ENCODE assay signal across 16 cellular contexts in genomic region chr2:196181484-196181883, GRCh38.
A peak's percentile ranks its signal among the peaks of the same experiment; 100 is the strongest.
DNase-seq lines count a peak whose midpoint lies in the region; ATAC-seq, FAIRE-seq and TF ChIP-seq lines count a peak whose summit lies in the region.
"Had no signal": no experiment of that assay in that cellular context is flagged by ENCODE, and none has a peak within 500 bp of the region (broad histone marks: within the 10 kb centered on the region; RNA-seq: fewer than 3 reads in every experiment).

No MANE protein-coding gene starts in this region.

- 0 out of 2 replicates have a peak overlapping the region, but pooled peaks have one; percentile 24 for H2AFZ ChIP-seq in OCI-LY3 (ENCODE audit: low read depth, low read length)

- peaks cover 58% of the 10 kb centered on the region for H3K4me1 ChIP-seq in OCI-LY3 (ENCODE audit: low read length)

- H3K4me3 Mint-ChIP-seq in effector memory CD8-positive, alpha-beta T cell = peak overlapping the region in 1 of 2 donors; percentile 64
- H3K4me3 Mint-ChIP-seq: nephron progenitor cell had no signal

- DNase-seq in DMS153 treated with DMSO at 0.1 percent for 48 hours (lab: John Stamatoyannopoulos, UW; ENCODE audit: unreplicated experiment) (peak; percentile 21), DMS153 (lab: John Stamatoyannopoulos, UW) (no peak), GM18507 (ENCODE audit: extremely low spot score, insufficient read length, low read depth) (no peak), NCI-H2196 (lab: John Stamatoyannopoulos, UW; ENCODE audit: unreplicated experiment) (no peak)
- DNase-seq in effector memory CD8-positive, alpha-beta T cell = no peak
- DNase-seq in stimulated activated CD4-positive, alpha-beta T cell treated with anti-CD3 and anti-CD28 coated beads, Interleukin-2, amount 100 ng/mL, for 24 hours = no peak
- DNase-seq: dermis blood vessel endothelial cell, NCI-H1092, nephron progenitor cell, right cardiac atrium, stomach had no signal

- H3K9ac ChIP-seq in OCI-LY3 (ENCODE audit: low read length) = no peak overlapping the region

- H3K27me3 ChIP-seq in OCI-LY3 (ENCODE audit: low read depth, low read length) = no peaks in the 10 kb centered on the region
- H3K27me3 ChIP-seq: stomach had no signal

- no peaks in the 10 kb centered on the region for H3K36me3 ChIP-seq in OCI-LY3 (replicated peaks; ENCODE audit: low read depth, low read length)
- H3K36me3 ChIP-seq: stomach had no signal

- no peak for TF ChIP-seq CTCF in OCI-LY3 (IDR thresholded peaks at IDR 0.05; ENCODE audit: low read depth, low read length)

- H3K36me3 Mint-ChIP-seq in effector memory CD8-positive, alpha-beta T cell (ENCODE audit: insufficient read depth) = peaks cover 14% of the 10 kb centered on the region

- ATAC-seq in effector memory CD8-positive, alpha-beta T cell (replicated peaks) = no peak
- no peak for ATAC-seq in GM21825 (IDR thresholded peaks at IDR 0.05; ENCODE audit: unreplicated experiment)
- ATAC-seq: left lobe of liver, right cardiac atrium had no signal

- no peaks in the 10 kb centered on the region; the same call in 1 of the 2 replicates for H3K9me3 ChIP-seq in OCI-LY3 (ENCODE audit: insufficient read depth, low read length)
- H3K9me3 ChIP-seq: stomach had no signal

- peak overlapping the region; percentile 73; the same call in 1 of the 2 replicates for H3K27ac ChIP-seq in OCI-LY3 (ENCODE audit: low read length)
- H3K27ac ChIP-seq: 22Rv1 had no signal

- H3K9me3 Mint-ChIP-seq in effector memory CD8-positive, alpha-beta T cell = no peaks in the 10 kb centered on the region
- H3K9me3 Mint-ChIP-seq: nephron progenitor cell had no signal

- H3K4me2 ChIP-seq in OCI-LY3 (ENCODE audit: low read length) = peak overlapping the region; percentile 61; the same call in 1 of the 2 replicates

- H3K27me3 Mint-ChIP-seq in effector memory CD8-positive, alpha-beta T cell = no peaks in the 10 kb centered on the region

- H4K20me1 ChIP-seq in OCI-LY3 (ENCODE audit: insufficient read depth, low read length) = no peaks in the 10 kb centered on the region

- no peaks in the 10 kb centered on the region for H3K79me2 ChIP-seq in OCI-LY3 (ENCODE audit: low read length)

- H3K4me1 Mint-ChIP-seq in effector memory CD8-positive, alpha-beta T cell (ENCODE audit: low read depth in 2 of 2) = peaks cover 52 to 70% of the 10 kb centered on the region in 2 donors
- H3K4me1 Mint-ChIP-seq: nephron progenitor cell had no signal

- H3K4me3 ChIP-seq in OCI-LY3 (ENCODE audit: low read length) = no peak overlapping the region
- H3K4me3 ChIP-seq: stomach had no signal

- H3K27ac Mint-ChIP-seq in effector memory CD8-positive, alpha-beta T cell = peak overlapping the region; percentile 94 to 95
- H3K27ac Mint-ChIP-seq: nephron progenitor cell had no signal

- FAIRE-seq in GM18507 (lab: Jason Lieb, UNC) = peak; percentile 31
- FAIRE-seq: H54 had no signal
